In the genomic region with DNA sequence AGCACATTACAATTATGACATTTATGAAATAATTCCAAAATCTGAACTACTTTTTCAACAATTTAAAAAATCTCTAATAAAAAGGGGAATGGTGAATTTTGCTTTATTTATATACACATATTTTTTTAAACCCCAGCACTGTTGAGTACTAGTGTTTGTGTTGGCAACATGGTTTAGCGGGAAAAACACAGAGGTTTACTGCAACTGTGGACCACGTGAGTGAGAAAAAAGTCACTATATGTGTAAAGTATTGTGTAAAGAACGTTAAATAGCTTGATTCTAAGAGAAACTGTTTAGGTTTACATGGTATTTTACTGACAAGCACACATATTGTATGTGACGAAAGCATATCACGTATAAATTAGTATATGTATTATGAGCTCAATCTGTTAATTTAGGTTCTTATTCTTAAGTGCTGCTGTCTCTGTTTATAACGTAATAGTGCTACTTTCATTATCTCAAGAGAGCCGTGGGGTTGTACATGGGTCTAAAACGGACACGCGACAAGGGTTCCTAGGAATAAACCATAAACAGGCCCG, we compare ENCODE assay signal across 1 cellular context.
TF ChIP-seq lines count a peak whose summit lies in the region.

No MANE protein-coding gene starts in this region.

TF ChIP-seq in HCT116, 20 proteins besides CTCF, POLR2A, EP300 and RAD21:
- no peak for TF ChIP-seq EZH2 (IDR thresholded peaks at IDR 0.05)
- TF ChIP-seq SRF (IDR thresholded peaks at IDR 0.05; ENCODE audit: low read depth), result no peak
- no peak for TF ChIP-seq ZFX (IDR thresholded peaks at IDR 0.05)
- no peak for TF ChIP-seq SIN3A (IDR thresholded peaks at IDR 0.05; ENCODE audit: low read depth)
- TF ChIP-seq, protein P1, sequence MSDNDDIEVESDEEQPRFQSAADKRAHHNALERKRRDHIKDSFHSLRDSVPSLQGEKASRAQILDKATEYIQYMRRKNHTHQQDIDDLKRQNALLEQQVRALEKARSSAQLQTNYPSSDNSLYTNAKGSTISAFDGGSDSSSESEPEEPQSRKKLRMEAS (IDR thresholded peaks at IDR 0.05), result no peak
- no peak for TF ChIP-seq EGR1 (IDR thresholded peaks at IDR 0.05; ENCODE audit: low read depth)
- no peak for TF ChIP-seq JUND (IDR thresholded peaks at IDR 0.05)
- TF ChIP-seq, protein P2, sequence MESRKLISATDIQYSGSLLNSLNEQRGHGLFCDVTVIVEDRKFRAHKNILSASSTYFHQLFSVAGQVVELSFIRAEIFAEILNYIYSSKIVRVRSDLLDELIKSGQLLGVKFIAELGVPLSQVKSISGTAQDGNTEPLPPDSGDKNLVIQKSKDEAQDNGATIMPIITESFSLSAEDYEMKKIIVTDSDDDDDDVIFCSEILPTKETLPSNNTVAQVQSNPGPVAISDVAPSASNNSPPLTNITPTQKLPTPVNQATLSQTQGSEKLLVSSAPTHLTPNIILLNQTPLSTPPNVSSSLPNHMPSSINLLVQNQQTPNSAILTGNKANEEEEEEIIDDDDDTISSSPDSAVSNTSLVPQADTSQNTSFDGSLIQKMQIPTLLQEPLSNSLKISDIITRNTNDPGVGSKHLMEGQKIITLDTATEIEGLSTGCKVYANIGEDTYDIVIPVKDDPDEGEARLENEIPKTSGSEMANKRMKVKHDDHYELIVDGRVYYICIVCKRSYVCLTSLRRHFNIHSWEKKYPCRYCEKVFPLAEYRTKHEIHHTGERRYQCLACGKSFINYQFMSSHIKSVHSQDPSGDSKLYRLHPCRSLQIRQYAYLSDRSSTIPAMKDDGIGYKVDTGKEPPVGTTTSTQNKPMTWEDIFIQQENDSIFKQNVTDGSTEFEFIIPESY (IDR thresholded peaks at IDR 0.05; ENCODE audit: extremely low read depth, insufficient replicate concordance, low read length), result no peak
- no peak for TF ChIP-seq ZNF274 (IDR thresholded peaks at IDR 0.05; ENCODE audit: low read depth, low read length)
- no peak for TF ChIP-seq TCF7L2 (IDR thresholded peaks at IDR 0.05; ENCODE audit: borderline replicate concordance, extremely low read depth, insufficient read depth, insufficient read length)
- no peak for TF ChIP-seq CBX3 (IDR thresholded peaks at IDR 0.05; ENCODE audit: low read depth)
- TF ChIP-seq FOSL1 (IDR thresholded peaks at IDR 0.05; ENCODE audit: low read depth), result no peak
TF ChIP-seq in HCT116: peak in this region for 0.
